In genomic region chr5:59218424-59219045, GRCh38 we compare ENCODE assay signal across 10 cellular contexts.
DNase-seq lines count a peak whose midpoint lies in the region; ATAC-seq and TF ChIP-seq lines count a peak whose summit lies in the region.
"Had no signal": no experiment of that assay in that cellular context is flagged by ENCODE, and none has a peak within 500 bp of the region (broad histone marks: within the 10 kb centered on the region; RNA-seq: fewer than 3 reads in every experiment).

No MANE protein-coding gene starts in this region.

- H2AFZ ChIP-seq in neural cell (ENCODE audit: low read depth, low read length), result no peak overlapping the region

- no peaks in the 10 kb centered on the region for H3K9me3 ChIP-seq in neural cell (ENCODE audit: low read length)

- H3K36me3 ChIP-seq in neural cell (ENCODE audit: insufficient read depth, low read length), result no peaks in the 10 kb centered on the region

- H3K9ac ChIP-seq in neural cell (ENCODE audit: low read length), result no peak overlapping the region

- no peak for ATAC-seq in HG02623 (IDR thresholded peaks at IDR 0.05; ENCODE audit: unreplicated experiment)

- H3K79me2 ChIP-seq in neural cell (replicated peaks; ENCODE audit: insufficient read depth, low read length), result no peaks in the 10 kb centered on the region

- TF ChIP-seq RAD21 in neural cell (conservative IDR thresholded peaks at IDR 0.05), result peak; percentile 50

- H3K4me3 ChIP-seq in neural cell (ENCODE audit: low read length), result no peak overlapping the region

- H3K9me2 ChIP-seq in neural cell (ENCODE audit: insufficient read depth, low read length), result no peaks in the 10 kb centered on the region

- H3F3A ChIP-seq in neural cell (ENCODE audit: insufficient read depth, low read length, poor library complexity, severe bottlenecking), result no peaks in the 10 kb centered on the region

- no peaks in the 10 kb centered on the region for H3K27me3 ChIP-seq in neural cell (ENCODE audit: insufficient read depth, low read depth, low read length)

- no peaks in the 10 kb centered on the region for H4K20me1 ChIP-seq in neural cell (ENCODE audit: insufficient read depth)

- in situ Hi-C loops in T47D (cut with HindIII; ENCODE audit: low pct_unique_long_range_greater_than_20kb, low sequenced_read_pairs), result no loop called here

- no peak for TF ChIP-seq EP300 in neural cell (conservative IDR thresholded peaks at IDR 0.05; ENCODE audit: poor library complexity, severe bottlenecking)

- no peak overlapping the region for H3K27ac ChIP-seq in neural cell (ENCODE audit: low read length)

- TF ChIP-seq CTCF in neural cell (IDR thresholded peaks at IDR 0.05; ENCODE audit: poor library complexity, severe bottlenecking), result peak; percentile 62

- no peak overlapping the region for H3K4me2 ChIP-seq in neural cell (ENCODE audit: low read length)

- DNase-seq in ELR (ENCODE audit: low read depth), result peak; percentile 45
- peak; percentile 44 for DNase-seq in LoVo (ENCODE audit: low spot score)
- peak; percentile 18 to 28 for DNase-seq in T47D (ENCODE audit: low read depth in 1 of 2, low spot score in 1 of 2)
- no peak for DNase-seq in occipital lobe (lab: John Stamatoyannopoulos, UW)
- no peak for DNase-seq in cortex of kidney (lab: John Stamatoyannopoulos, UW)
- DNase-seq: activated CD8-positive, alpha-beta memory T cell treated with anti-CD3 and anti-CD28 coated beads, Interleukin-2, amount 50 U/mL, for 48 hours; NCI-H2107; retina had no signal

TF ChIP-seq in neural cell, 6 proteins besides CTCF, POLR2A, EP300 and RAD21:
- no peak for TF ChIP-seq POLR2AphosphoS5 (IDR thresholded peaks at IDR 0.05)
- TF ChIP-seq, protein P1, sequence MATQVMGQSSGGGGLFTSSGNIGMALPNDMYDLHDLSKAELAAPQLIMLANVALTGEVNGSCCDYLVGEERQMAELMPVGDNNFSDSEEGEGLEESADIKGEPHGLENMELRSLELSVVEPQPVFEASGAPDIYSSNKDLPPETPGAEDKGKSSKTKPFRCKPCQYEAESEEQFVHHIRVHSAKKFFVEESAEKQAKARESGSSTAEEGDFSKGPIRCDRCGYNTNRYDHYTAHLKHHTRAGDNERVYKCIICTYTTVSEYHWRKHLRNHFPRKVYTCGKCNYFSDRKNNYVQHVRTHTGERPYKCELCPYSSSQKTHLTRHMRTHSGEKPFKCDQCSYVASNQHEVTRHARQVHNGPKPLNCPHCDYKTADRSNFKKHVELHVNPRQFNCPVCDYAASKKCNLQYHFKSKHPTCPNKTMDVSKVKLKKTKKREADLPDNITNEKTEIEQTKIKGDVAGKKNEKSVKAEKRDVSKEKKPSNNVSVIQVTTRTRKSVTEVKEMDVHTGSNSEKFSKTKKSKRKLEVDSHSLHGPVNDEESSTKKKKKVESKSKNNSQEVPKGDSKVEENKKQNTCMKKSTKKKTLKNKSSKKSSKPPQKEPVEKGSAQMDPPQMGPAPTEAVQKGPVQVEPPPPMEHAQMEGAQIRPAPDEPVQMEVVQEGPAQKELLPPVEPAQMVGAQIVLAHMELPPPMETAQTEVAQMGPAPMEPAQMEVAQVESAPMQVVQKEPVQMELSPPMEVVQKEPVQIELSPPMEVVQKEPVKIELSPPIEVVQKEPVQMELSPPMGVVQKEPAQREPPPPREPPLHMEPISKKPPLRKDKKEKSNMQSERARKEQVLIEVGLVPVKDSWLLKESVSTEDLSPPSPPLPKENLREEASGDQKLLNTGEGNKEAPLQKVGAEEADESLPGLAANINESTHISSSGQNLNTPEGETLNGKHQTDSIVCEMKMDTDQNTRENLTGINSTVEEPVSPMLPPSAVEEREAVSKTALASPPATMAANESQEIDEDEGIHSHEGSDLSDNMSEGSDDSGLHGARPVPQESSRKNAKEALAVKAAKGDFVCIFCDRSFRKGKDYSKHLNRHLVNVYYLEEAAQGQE (IDR thresholded peaks at IDR 0.05; ENCODE audit: borderline replicate concordance), result no peak
- TF ChIP-seq TAF1 (IDR thresholded peaks at IDR 0.05; ENCODE audit: low read depth), result no peak
- no peak for TF ChIP-seq MXI1 (conservative IDR thresholded peaks at IDR 0.05; ENCODE audit: poor library complexity, severe bottlenecking)
- TF ChIP-seq EZH2 (IDR thresholded peaks at IDR 0.05; ENCODE audit: borderline replicate concordance, insufficient read depth, low read length, poor library complexity, severe bottlenecking), result no peak
- TF ChIP-seq SMC3 (conservative IDR thresholded peaks at IDR 0.05; ENCODE audit: poor library complexity), result peak; percentile 69
TF ChIP-seq in neural cell: peak in this region for 1.

Comparison
In these comparisons a context has a peak if more than half of its experiments do, and no peak if none do; other contexts are left out.
1. DNase-seq: peak in ELR (single experiment), LoVo (single experiment) and T47D (2 of 2); none in occipital lobe (single experiment) and cortex of kidney (single experiment).